ENCODE assay signal across 8 cellular contexts in the genomic region with DNA sequence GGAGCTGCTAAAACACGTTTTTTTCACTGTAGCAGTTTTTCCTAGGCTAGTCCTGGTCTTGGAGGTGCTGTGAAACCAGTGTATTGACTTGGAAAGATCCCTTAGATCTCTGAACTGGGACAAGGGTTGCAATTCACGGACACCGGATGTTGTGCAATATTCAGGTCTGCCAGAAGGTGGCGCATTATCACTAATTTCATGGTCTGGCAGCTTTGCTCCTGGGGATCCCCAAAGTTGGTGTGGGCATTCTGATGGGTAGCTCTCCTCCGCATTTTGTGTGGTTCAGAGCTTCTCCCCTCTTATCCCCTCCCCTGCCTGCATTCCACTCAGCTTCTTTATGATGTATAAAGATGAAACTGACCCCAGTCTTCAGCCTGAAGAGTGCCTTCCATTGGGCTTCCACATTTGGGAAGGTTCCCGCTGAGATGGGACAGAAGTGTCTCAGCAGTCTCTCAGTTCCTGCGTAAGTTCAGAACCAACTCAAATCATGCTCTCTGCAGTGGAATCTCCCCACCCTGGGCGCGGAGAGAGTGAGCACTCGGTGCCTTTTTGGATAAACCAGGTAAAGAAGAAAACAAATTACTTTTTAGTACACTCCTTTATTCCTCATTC.
DNase-seq lines count a peak whose midpoint lies in the region; ATAC-seq and TF ChIP-seq lines count a peak whose summit lies in the region.

No MANE protein-coding gene starts in this region.

- no peaks in the 10 kb centered on the region for H3K27me3 ChIP-seq in PC-3 (ENCODE audit: low read length)

- no peaks in the 10 kb centered on the region for H4K20me1 ChIP-seq in PC-3 (ENCODE audit: low read length)

- CTCF ChIA-PET in PC-3 (lab: Charles Lee): interaction anchor here (0.6 kb wide), 1 partner anchor 118 kb away, joined by 4 read pairs; no protein-coding TSS in a partner anchor

- BruUV-seq in PC-3 (replicated peaks; lab: Mats Ljungman, UMichigan): no TSS peak

- intact Hi-C loops in PC-3 (cut with micrococcal nuclease): no loop called here

- no peaks in the 10 kb centered on the region; the same call in 1 of the 2 replicates for H3K9me3 ChIP-seq in PC-3 (ENCODE audit: low read length)

- no peak overlapping the region for H3K4me2 ChIP-seq in PC-3 (ENCODE audit: low read length)

- H3K9me2 ChIP-seq in PC-3 (replicated peaks; ENCODE audit: low read length): no peaks in the 10 kb centered on the region

- H3K27ac ChIP-seq in PC-3 (ENCODE audit: low read length): no peak overlapping the region

- no peak overlapping the region for H2AFZ ChIP-seq in PC-3 (ENCODE audit: low read length)

- ATAC-seq in GM19463 (IDR thresholded peaks at IDR 0.05; ENCODE audit: unreplicated experiment) (peak; percentile 79), PC-3 (no peak)

- H3K9ac ChIP-seq in PC-3 (ENCODE audit: low read length): no peak overlapping the region

- H3K4me3 ChIP-seq in PC-3 (ENCODE audit: low read length) (no peak overlapping the region), choroid plexus epithelial cell (ENCODE audit: low read depth, low read length) (no peak overlapping the region)

- no peaks in the 10 kb centered on the region for H3K4me1 ChIP-seq in PC-3 (ENCODE audit: insufficient read depth, low read length)

- peak; percentile 93 for DNase-seq in DMS79 treated with DMSO at 0.1 percent for 48 hours (lab: John Stamatoyannopoulos, UW)
- no peak for DNase-seq in DMS79 (lab: John Stamatoyannopoulos, UW)
- peak; percentile 36 for DNase-seq in HT1080 (ENCODE audit: low read depth)
- peak; percentile 28 for DNase-seq in PC-3
- peak; percentile 38 for DNase-seq in choroid plexus epithelial cell (ENCODE audit: low read depth)
- DNase-seq in middle frontal gyrus (ENCODE audit: extremely low spot score, low spot score): peak; percentile 62
- no peak for DNase-seq in 8988T

- H3K36me3 ChIP-seq in PC-3 (ENCODE audit: low read depth, low read length): no peaks in the 10 kb centered on the region

- POLR2A ChIA-PET in PC-3 (lab: Charles Lee; ENCODE audit: unreplicated experiment): no interaction called here

- H3K79me2 ChIP-seq in PC-3 (ENCODE audit: low read length): no peaks in the 10 kb centered on the region

- H3F3A ChIP-seq in PC-3 (ENCODE audit: low read length, unreplicated experiment): no peaks in the 10 kb centered on the region

- TF ChIP-seq CTCF in PC-3 (conservative IDR thresholded peaks at IDR 0.05; ENCODE audit: low read depth, low read length) (peak; percentile 58), choroid plexus epithelial cell (conservative IDR thresholded peaks at IDR 0.05; ENCODE audit: low read depth, low read length) (peak; percentile 64)

Comparison
In these comparisons a context has a peak if more than half of its experiments do, and no peak if none do; other contexts are left out.
1. DNase-seq: peak in DMS79 treated with DMSO at 0.1 percent for 48 hours (single experiment), HT1080 (single experiment), PC-3 (single experiment), choroid plexus epithelial cell (single experiment) and middle frontal gyrus (single experiment); none in DMS79 (single experiment) and 8988T (single experiment).